In genomic region chr11:47111318-47111804, GRCh38 we compare ENCODE assay signal across 9 cellular contexts.
DNase-seq lines count a peak whose midpoint lies in the region; ATAC-seq lines count a peak whose summit lies in the region.
"Had no signal": no experiment of that assay in that cellular context is flagged by ENCODE, and none has a peak within 500 bp of the region (broad histone marks: within the 10 kb centered on the region; RNA-seq: fewer than 3 reads in every experiment).

No MANE protein-coding gene starts in this region.

- H3K23ac ChIP-seq in neuronal stem cell (ENCODE audit: low read depth, low read length, poor library complexity), result no peak overlapping the region

- no CpG with 5 or more reads among the region's 8 CpGs for WGBS in neuronal stem cell (ENCODE audit: extremely low coverage in 2 of 2, insufficient read length in 2 of 2, insufficient replicate concordance in 1 of 2), 2 donors

- no peak overlapping the region for H3K9ac ChIP-seq in neuronal stem cell (ENCODE audit: low read depth, low read length, poor library complexity)

- H3K4me2 ChIP-seq in neuronal stem cell (ENCODE audit: insufficient read depth, low read length, poor library complexity, severe bottlenecking), result no peak overlapping the region

- H3K4ac ChIP-seq in neuronal stem cell (ENCODE audit: low read length), result no peak overlapping the region

- H3K27me3 ChIP-seq in neuronal stem cell (ENCODE audit: control insufficient read depth in 3 of 3, insufficient read depth in 3 of 3, low read depth in 1 of 3, low read length in 3 of 3), result no peaks in the 10 kb centered on the region
- H3K27me3 ChIP-seq in effector memory CD4-positive, alpha-beta T cell (replicated peaks; ENCODE audit: control insufficient read depth, insufficient read depth, low read length, poor library complexity, severe bottlenecking), result no peaks in the 10 kb centered on the region

- no peak overlapping the region for H3K18ac ChIP-seq in neuronal stem cell (ENCODE audit: low read length)

- H2BK120ac ChIP-seq in neuronal stem cell (ENCODE audit: low read depth, low read length), result no peak overlapping the region

- H4K91ac ChIP-seq in neuronal stem cell (ENCODE audit: low read depth, low read length, poor library complexity), result no peak overlapping the region

- no peak overlapping the region for H4K8ac ChIP-seq in neuronal stem cell (ENCODE audit: low read depth, low read length)

- H3K14ac ChIP-seq in neuronal stem cell (ENCODE audit: low read length), result no peak overlapping the region

- DNase-seq in NCI-H1105 (lab: John Stamatoyannopoulos, UW) (peak; percentile 38), germinal center (ENCODE audit: low spot score) (peak; percentile 8), dermis blood vessel endothelial cell (no peak), neuronal stem cell (ENCODE audit: low spot score) (no peak), RKO (ENCODE audit: low spot score) (no peak)
- no peak for DNase-seq in effector memory CD4-positive, alpha-beta T cell

- peaks cover 4 to 13% of the 10 kb centered on the region in 2 donors for H3K4me1 ChIP-seq in neuronal stem cell (ENCODE audit: control insufficient read depth in 2 of 2, insufficient read depth in 1 of 2, low read depth in 1 of 2, low read length in 2 of 2)
- no peaks in the 10 kb centered on the region for H3K4me1 ChIP-seq in effector memory CD4-positive, alpha-beta T cell (ENCODE audit: control insufficient read depth, insufficient read depth, low read length, poor library complexity, severe bottlenecking)

- H3K27ac ChIP-seq in neuronal stem cell (replicated peaks; ENCODE audit: low read length), result no peak overlapping the region
- no peak overlapping the region for H3K27ac ChIP-seq in effector memory CD4-positive, alpha-beta T cell (ENCODE audit: insufficient read depth, low read length, poor library complexity, severe bottlenecking)
- H3K27ac ChIP-seq: RWPE1 had no signal

- no peaks in the 10 kb centered on the region for H3K9me3 ChIP-seq in neuronal stem cell (replicated peaks in 1 of 2; ENCODE audit: control insufficient read depth in 2 of 2, insufficient read depth in 1 of 2, low read depth in 1 of 2, low read length in 2 of 2)
- no peaks in the 10 kb centered on the region for H3K9me3 ChIP-seq in effector memory CD4-positive, alpha-beta T cell (ENCODE audit: control insufficient read depth, low read length)

- H2AK5ac ChIP-seq in neuronal stem cell (ENCODE audit: low read depth, low read length), result no peak overlapping the region

- no peaks in the 10 kb centered on the region for H3K79me1 ChIP-seq in neuronal stem cell (ENCODE audit: low read depth, low read length)

- H2BK15ac ChIP-seq in neuronal stem cell (ENCODE audit: low read length), result no peak overlapping the region

- no peak overlapping the region for H3K4me3 ChIP-seq in neuronal stem cell (ENCODE audit: low read length in 2 of 2)
- H3K4me3 ChIP-seq in effector memory CD4-positive, alpha-beta T cell (ENCODE audit: insufficient read depth, low read depth, low read length, poor library complexity, severe bottlenecking), result no peak overlapping the region

- no peaks in the 10 kb centered on the region for H3K36me3 ChIP-seq in neuronal stem cell (replicated peaks in 1 of 2; ENCODE audit: control insufficient read depth in 2 of 2, insufficient read depth in 2 of 2, low read length in 2 of 2)
- no peaks in the 10 kb centered on the region for H3K36me3 ChIP-seq in effector memory CD4-positive, alpha-beta T cell (ENCODE audit: control insufficient read depth, insufficient read depth, low read length)

- no peak overlapping the region for H2AFZ ChIP-seq in neuronal stem cell (ENCODE audit: low read length)

- H2BK5ac ChIP-seq in neuronal stem cell (ENCODE audit: low read length), result no peak overlapping the region

- peak; percentile 31 for ATAC-seq in GM18508 (IDR thresholded peaks at IDR 0.05; ENCODE audit: insufficient read depth, unreplicated experiment)
- ATAC-seq in HG02588 (IDR thresholded peaks at IDR 0.05; ENCODE audit: unreplicated experiment), result peak; percentile 69

- no peak overlapping the region for H2BK12ac ChIP-seq in neuronal stem cell (ENCODE audit: low read length)

Comparison
In these comparisons a context has a peak if more than half of its experiments do, and no peak if none do; other contexts are left out.
1. DNase-seq: peak in NCI-H1105 (single experiment) and germinal center (single experiment); none in dermis blood vessel endothelial cell (single experiment), neuronal stem cell (single experiment), RKO (single experiment) and effector memory CD4-positive, alpha-beta T cell (0 of 3).